Comparison of ENCODE assay signal across 13 cellular contexts in genomic region chr18:25233582-25234362, GRCh38.
DNase-seq lines count a peak whose midpoint lies in the region; FAIRE-seq and TF ChIP-seq lines count a peak whose summit lies in the region.
"Had no signal": no experiment of that assay in that cellular context is flagged by ENCODE, and none has a peak within 500 bp of the region (broad histone marks: within the 10 kb centered on the region; RNA-seq: fewer than 3 reads in every experiment).

No MANE protein-coding gene starts in this region.

- DNase-seq in M059J (ENCODE audit: low read depth) (peak; percentile 5), coronary artery (ENCODE audit: low spot score) (no peak), kidney (no peak), stromal cell of bone marrow (ENCODE audit: low read depth) (peak; percentile 73), SKM-1 treated with dmso at 0.1 percent for 144 hours (lab: John Stamatoyannopoulos, UW; ENCODE audit: unreplicated experiment) (no peak), lower leg skin (ENCODE audit: low spot score in 2 of 2) (no peak), NCI-H2029 (lab: John Stamatoyannopoulos, UW) (no peak)
- DNase-seq in activated T-cell treated with anti-CD3 and anti-CD28 coated beads, Interleukin-2, amount 50 U/mL, for 1 hour: no peak
- DNase-seq: activated CD4-positive, alpha-beta T cell treated with anti-CD3 and anti-CD28 coated beads, Interleukin-2, amount 50 U/mL, for 1 hour; NCI-H146; SHP77 had no signal

- peak overlapping the region; percentile 4 to 54 for H3K27ac ChIP-seq in coronary artery
- peak overlapping the region in 1 of 2 donors; percentile 29 for H3K27ac ChIP-seq in kidney (ENCODE audit: low read depth in 2 of 2, low read length in 2 of 2)
- H3K27ac ChIP-seq: HL-60 had no signal

- TF ChIP-seq POLR2A in lower leg skin (IDR thresholded peaks at IDR 0.05): no peak

- H3K9me3 ChIP-seq in kidney (ENCODE audit: control insufficient read depth in 1 of 2, low read length in 2 of 2): no peaks in the 10 kb centered on the region
- H3K9me3 ChIP-seq: HAP-1 had no signal

- peaks cover 0 to 8% of the 10 kb centered on the region in 2 donors for H3K4me1 ChIP-seq in kidney (ENCODE audit: control insufficient read depth in 1 of 2, insufficient read depth in 1 of 2, low read depth in 1 of 2, low read length in 2 of 2)
- H3K4me1 ChIP-seq: HAP-1 had no signal

- WGBS in lower leg skin, 2 donors: 33 to 36% methylated on average over 12 of the region's 12 CpGs

- no peaks in the 10 kb centered on the region for H3K36me3 ChIP-seq in kidney (ENCODE audit: control insufficient read depth in 1 of 2, insufficient read depth in 2 of 2, low read length in 2 of 2)
- H3K36me3 ChIP-seq: HAP-1 had no signal

- H3K4me3 ChIP-seq in coronary artery (peak overlapping the region; percentile 41), kidney (ENCODE audit: low read length in 2 of 2) (peak overlapping the region; percentile 20 to 40), lower leg skin (ENCODE audit: low read depth, poor library complexity, severe bottlenecking) (no peak overlapping the region)
- H3K4me3 ChIP-seq: HAP-1 had no signal

- no peak for FAIRE-seq in kidney (lab: Jason Lieb, UNC)

- intact Hi-C loops in kidney (cut with DNase I) (no loop called here), lower leg skin (cut with DNase I; ENCODE audit: low total_unique reads) (no loop called here)

- no peak for TF ChIP-seq CTCF in coronary artery (IDR thresholded peaks at IDR 0.05)
- TF ChIP-seq CTCF in kidney (IDR thresholded peaks at IDR 0.05; ENCODE audit: borderline replicate concordance, extremely low read depth, insufficient read depth): no peak
- no peak for TF ChIP-seq CTCF in lower leg skin (IDR thresholded peaks at IDR 0.05)

- H3K9ac ChIP-seq in kidney (ENCODE audit: low read length in 2 of 2): no peak overlapping the region

Comparison
In these comparisons a context has a peak if more than half of its experiments do, and no peak if none do; other contexts are left out.
1. DNase-seq: peak in M059J (single experiment) and stromal cell of bone marrow (single experiment); none in coronary artery (single experiment), kidney (single experiment), activated T-cell treated with anti-CD3 and anti-CD28 coated beads, Interleukin-2, amount 50 U/mL, for 1 hour (single experiment), SKM-1 treated with dmso at 0.1 percent for 144 hours (single experiment), lower leg skin (0 of 2) and NCI-H2029 (single experiment).